In the genomic region with DNA sequence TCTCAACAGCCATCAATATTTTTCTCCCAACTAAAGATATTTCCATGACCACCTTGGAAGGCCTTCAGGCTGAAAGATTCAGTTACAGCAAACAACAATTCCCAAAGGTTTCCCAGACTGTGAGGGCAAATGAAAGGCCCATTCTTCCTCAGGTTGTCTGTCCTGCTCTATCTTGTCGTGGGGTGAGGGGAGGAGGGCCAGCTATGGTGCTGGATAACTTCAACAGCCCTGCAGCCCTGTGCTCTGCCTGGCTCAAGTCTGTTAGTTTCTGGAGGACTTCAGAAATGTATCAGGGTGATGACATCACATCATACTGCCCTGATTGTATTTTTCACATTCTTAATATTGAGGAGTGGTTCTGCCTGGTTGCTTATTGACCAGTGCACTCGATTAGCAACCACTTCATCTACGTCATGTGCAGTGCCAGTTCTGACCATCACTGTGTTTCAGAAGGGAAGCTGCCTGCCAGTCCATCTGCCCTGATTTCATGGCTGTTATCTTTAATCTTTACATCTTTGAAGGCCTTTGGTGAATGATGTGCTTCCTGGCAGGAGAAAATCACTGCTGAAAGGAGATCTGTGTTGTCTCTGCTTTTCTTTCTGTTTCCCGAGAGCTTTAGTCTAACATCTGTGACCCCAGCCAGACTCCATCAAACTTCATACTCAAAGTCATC, we compare ENCODE assay signal across 1 cellular context.
TF ChIP-seq lines count a peak whose summit lies in the region.

No MANE protein-coding gene starts in this region.

TF ChIP-seq in GM12878, 131 proteins besides CTCF, POLR2A, EP300 and RAD21 (continued from another document):
- TF ChIP-seq, protein P1, sequence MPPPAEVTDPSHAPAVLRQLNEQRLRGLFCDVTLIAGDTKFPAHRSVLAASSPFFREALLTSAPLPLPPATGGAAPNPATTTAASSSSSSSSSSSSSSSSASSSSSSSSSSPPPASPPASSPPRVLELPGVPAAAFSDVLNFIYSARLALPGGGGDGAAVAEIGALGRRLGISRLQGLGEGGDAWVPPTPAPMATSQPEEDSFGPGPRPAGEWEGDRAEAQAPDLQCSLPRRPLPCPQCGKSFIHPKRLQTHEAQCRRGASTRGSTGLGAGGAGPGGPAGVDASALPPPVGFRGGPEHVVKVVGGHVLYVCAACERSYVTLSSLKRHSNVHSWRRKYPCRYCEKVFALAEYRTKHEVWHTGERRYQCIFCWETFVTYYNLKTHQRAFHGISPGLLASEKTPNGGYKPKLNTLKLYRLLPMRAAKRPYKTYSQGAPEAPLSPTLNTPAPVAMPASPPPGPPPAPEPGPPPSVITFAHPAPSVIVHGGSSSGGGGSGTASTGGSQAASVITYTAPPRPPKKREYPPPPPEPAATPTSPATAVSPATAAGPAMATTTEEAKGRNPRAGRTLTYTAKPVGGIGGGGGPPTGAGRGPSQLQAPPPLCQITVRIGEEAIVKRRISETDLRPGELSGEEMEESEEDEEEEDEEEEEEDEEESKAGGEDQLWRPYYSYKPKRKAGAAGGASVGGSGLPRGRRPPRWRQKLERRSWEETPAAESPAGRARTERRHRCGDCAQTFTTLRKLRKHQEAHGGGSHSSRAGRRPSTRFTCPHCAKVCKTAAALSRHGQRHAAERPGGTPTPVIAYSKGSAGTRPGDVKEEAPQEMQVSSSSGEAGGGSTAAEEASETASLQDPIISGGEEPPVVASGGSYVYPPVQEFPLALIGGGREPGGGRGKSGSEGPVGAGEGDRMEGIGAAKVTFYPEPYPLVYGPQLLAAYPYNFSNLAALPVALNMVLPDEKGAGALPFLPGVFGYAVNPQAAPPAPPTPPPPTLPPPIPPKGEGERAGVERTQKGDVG (CRISPR knock-in tag; IDR thresholded peaks at IDR 0.05), result no peak
- TF ChIP-seq NR2F1 (conservative IDR thresholded peaks at IDR 0.05) (no peak), BCL11A (IDR thresholded peaks at IDR 0.05; ENCODE audit: low read depth, low read length) (no peak), MLLT1 (IDR thresholded peaks at IDR 0.05) (no peak), TBL1XR1 (IDR thresholded peaks at IDR 0.05; ENCODE audit: low read depth, low read length) (no peak)
- TF ChIP-seq, protein P2, sequence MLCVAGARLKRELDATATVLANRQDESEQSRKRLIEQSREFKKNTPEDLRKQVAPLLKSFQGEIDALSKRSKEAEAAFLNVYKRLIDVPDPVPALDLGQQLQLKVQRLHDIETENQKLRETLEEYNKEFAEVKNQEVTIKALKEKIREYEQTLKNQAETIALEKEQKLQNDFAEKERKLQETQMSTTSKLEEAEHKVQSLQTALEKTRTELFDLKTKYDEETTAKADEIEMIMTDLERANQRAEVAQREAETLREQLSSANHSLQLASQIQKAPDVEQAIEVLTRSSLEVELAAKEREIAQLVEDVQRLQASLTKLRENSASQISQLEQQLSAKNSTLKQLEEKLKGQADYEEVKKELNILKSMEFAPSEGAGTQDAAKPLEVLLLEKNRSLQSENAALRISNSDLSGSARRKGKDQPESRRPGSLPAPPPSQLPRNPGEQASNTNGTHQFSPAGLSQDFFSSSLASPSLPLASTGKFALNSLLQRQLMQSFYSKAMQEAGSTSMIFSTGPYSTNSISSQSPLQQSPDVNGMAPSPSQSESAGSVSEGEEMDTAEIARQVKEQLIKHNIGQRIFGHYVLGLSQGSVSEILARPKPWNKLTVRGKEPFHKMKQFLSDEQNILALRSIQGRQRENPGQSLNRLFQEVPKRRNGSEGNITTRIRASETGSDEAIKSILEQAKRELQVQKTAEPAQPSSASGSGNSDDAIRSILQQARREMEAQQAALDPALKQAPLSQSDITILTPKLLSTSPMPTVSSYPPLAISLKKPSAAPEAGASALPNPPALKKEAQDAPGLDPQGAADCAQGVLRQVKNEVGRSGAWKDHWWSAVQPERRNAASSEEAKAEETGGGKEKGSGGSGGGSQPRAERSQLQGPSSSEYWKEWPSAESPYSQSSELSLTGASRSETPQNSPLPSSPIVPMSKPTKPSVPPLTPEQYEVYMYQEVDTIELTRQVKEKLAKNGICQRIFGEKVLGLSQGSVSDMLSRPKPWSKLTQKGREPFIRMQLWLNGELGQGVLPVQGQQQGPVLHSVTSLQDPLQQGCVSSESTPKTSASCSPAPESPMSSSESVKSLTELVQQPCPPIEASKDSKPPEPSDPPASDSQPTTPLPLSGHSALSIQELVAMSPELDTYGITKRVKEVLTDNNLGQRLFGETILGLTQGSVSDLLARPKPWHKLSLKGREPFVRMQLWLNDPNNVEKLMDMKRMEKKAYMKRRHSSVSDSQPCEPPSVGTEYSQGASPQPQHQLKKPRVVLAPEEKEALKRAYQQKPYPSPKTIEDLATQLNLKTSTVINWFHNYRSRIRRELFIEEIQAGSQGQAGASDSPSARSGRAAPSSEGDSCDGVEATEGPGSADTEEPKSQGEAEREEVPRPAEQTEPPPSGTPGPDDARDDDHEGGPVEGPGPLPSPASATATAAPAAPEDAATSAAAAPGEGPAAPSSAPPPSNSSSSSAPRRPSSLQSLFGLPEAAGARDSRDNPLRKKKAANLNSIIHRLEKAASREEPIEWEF (IDR thresholded peaks at IDR 0.05; ENCODE audit: insufficient replicate concordance, low read depth, low read length), result no peak
